ENCODE assay signal across 14 cellular contexts in genomic region chr2:130583582-130583981, GRCh38. TPM values are rescaled to one million over a fixed set of nuclear protein-coding genes. Genes with fewer than 3 reads are reported as not detected.
DNase-seq lines count a peak whose midpoint lies in the region; ATAC-seq, FAIRE-seq and TF ChIP-seq lines count a peak whose summit lies in the region.
"Not testable (repeated sequence)": the region's sequence is repeated elsewhere in the genome, so short reads cannot be mapped to it uniquely, and the experiment has no call there.
"Had no signal": no experiment of that assay in that cellular context is flagged by ENCODE, and none has a peak within 500 bp of the region (broad histone marks: within the 10 kb centered on the region; RNA-seq: fewer than 3 reads in every experiment).

No MANE protein-coding gene starts in this region.

- H3K9me3 ChIP-seq in PC-3 (ENCODE audit: low read length); right atrium auricular region; HepG2 (ENCODE audit: low read length); mucosa of descending colon; pancreas; stomach; transverse colon: not testable (repeated sequence)

- not testable (repeated sequence) for H3K4me3 ChIP-seq in PC-3 (ENCODE audit: low read length); right atrium auricular region; HepG2 (replicated peaks in 1 of 3; ENCODE audit: insufficient read depth in 1 of 3, low read depth in 2 of 3, low read length in 3 of 3); mucosa of descending colon; pancreas; stomach; transverse colon

- TF ChIP-seq EP300 in HepG2 (IDR thresholded peaks at IDR 0.05; ENCODE audit: low read depth in 2 of 2, low read length in 2 of 2); HepG2 (CRISPR knock-in tag; IDR thresholded peaks at IDR 0.05; ENCODE audit: borderline replicate concordance); stomach (IDR thresholded peaks at IDR 0.05); transverse colon (IDR thresholded peaks at IDR 0.05; ENCODE audit: low read depth): not testable (repeated sequence)

- not testable (repeated sequence) for TF ChIP-seq POLR2A in HepG2 (IDR thresholded peaks at IDR 0.05; ENCODE audit: insufficient read depth in 1 of 2, low read depth in 2 of 2, low read length in 2 of 2); stomach (IDR thresholded peaks at IDR 0.05); transverse colon (IDR thresholded peaks at IDR 0.05)

- intact Hi-C loops in PC-3 (cut with micrococcal nuclease); HepG2 (cut with micrococcal nuclease; ENCODE audit: unreplicated experiment); mucosa of descending colon (cut with DNase I, micrococcal nuclease); pancreas (cut with DNase I); stomach (cut with DNase I; ENCODE audit: low total_unique reads); transverse colon (cut with DNase I; ENCODE audit: low total_unique reads): not testable (repeated sequence)

- not testable (repeated sequence) for H3K4me2 ChIP-seq in PC-3 (ENCODE audit: low read length); HepG2 (ENCODE audit: low read depth, low read length)

- not testable (repeated sequence) for DNase-seq in PC-3; HepG2 (ENCODE audit: low spot score)
- DNase-seq in right atrium auricular region (ENCODE audit: low spot score) (peak; percentile 26), mucosa of descending colon (peak in 1 of 3 donors; percentile 51), pancreas (peak in 1 of 6 donors; percentile 13), stomach (peak; percentile 30), transverse colon (peak; percentile 13)

- H3K79me2 ChIP-seq in PC-3 (ENCODE audit: low read length); HepG2 (ENCODE audit: insufficient read depth, low read length): not testable (repeated sequence)

- peak; percentile 37 for ATAC-seq in PC-3
- peak; percentile 80 for ATAC-seq in HepG2
- ATAC-seq in mucosa of descending colon = peak; percentile 79
- ATAC-seq in pancreas = peak in 3 of 4 donors; percentile 59 to 87 (median 80)

- H4K20me1 ChIP-seq in PC-3 (ENCODE audit: low read length); HepG2 (ENCODE audit: insufficient read depth, low read length): not testable (repeated sequence)

- BruUV-seq in PC-3 (replicated peaks; lab: Mats Ljungman, UMichigan); HepG2 (replicated peaks; lab: Mats Ljungman, UMichigan): not testable (repeated sequence)

- not testable (repeated sequence) for H3K4me1 ChIP-seq in PC-3 (ENCODE audit: insufficient read depth, low read length); right atrium auricular region; HepG2 (ENCODE audit: insufficient read depth, low read length); mucosa of descending colon (ENCODE audit: low read depth); pancreas; stomach; transverse colon

- H2AFZ ChIP-seq in PC-3 (ENCODE audit: low read length); HepG2 (ENCODE audit: low read length): not testable (repeated sequence)

- TF ChIP-seq CTCF in PC-3 (conservative IDR thresholded peaks at IDR 0.05; ENCODE audit: low read depth, low read length); right atrium auricular region (IDR thresholded peaks at IDR 0.05); HepG2 (CRISPR knock-in tag; IDR thresholded peaks at IDR 0.05); mucosa of descending colon (IDR thresholded peaks at IDR 0.05); pancreas (IDR thresholded peaks at IDR 0.05); stomach (IDR thresholded peaks at IDR 0.05); transverse colon (IDR thresholded peaks at IDR 0.05): not testable (repeated sequence)

- H3K27me3 ChIP-seq in PC-3 (ENCODE audit: low read length); right atrium auricular region; HepG2 (ENCODE audit: control insufficient read depth in 1 of 2, insufficient read depth in 2 of 2, low read length in 2 of 2); pancreas; stomach; transverse colon: not testable (repeated sequence)

- WGBS in HepG2 (ENCODE audit: low lambda C conversion rate) = 0% methylated on average over 5 of the region's 7 CpGs
- 16 to 37% methylated on average over 3 to 4 of the region's 7 CpGs for WGBS in pancreas, 2 donors
- WGBS in stomach, 5 donors = 22 to 59% (median 38%) methylated on average over 4 to 5 of the region's 7 CpGs
- 30 to 46% methylated on average over 2 to 5 of the region's 7 CpGs for WGBS in transverse colon (ENCODE audit: low coverage in 1 of 2), 2 donors

- H3K9me2 ChIP-seq in PC-3 (replicated peaks; ENCODE audit: low read length) = not testable (repeated sequence)

- H3K27ac ChIP-seq in PC-3 (ENCODE audit: low read length); right atrium auricular region; HepG2 (ENCODE audit: extremely low read length, insufficient read depth, low read length); pancreas; stomach; transverse colon: not testable (repeated sequence)

- not testable (repeated sequence) for H3K9ac ChIP-seq in PC-3 (ENCODE audit: low read length); HepG2 (ENCODE audit: insufficient read depth, low read depth, low read length)

- in situ Hi-C loops in HepG2 (cut with HindIII; ENCODE audit: extremely low pct_ligation_motif_present, low pct_unique_long_range_greater_than_20kb); transverse colon (cut with MboI; ENCODE audit: low pct_ligation_motif_present in 1 of 4, low pct_unique_long_range_greater_than_20kb in 1 of 4, low sequenced_read_pairs in 3 of 4): not testable (repeated sequence)

- FAIRE-seq in HepG2 (lab: Jason Lieb, UNC); pancreas (lab: Jason Lieb, UNC): not testable (repeated sequence)

- CTCF ChIA-PET in PC-3 (lab: Charles Lee); HepG2 (lab: Yijun Ruan, JAX; ENCODE audit: low intra/inter-chr PET ratio, low total read pairs): not testable (repeated sequence)

- POLR2A ChIA-PET in PC-3 (lab: Charles Lee; ENCODE audit: unreplicated experiment); HepG2 (lab: Yijun Ruan, JAX): not testable (repeated sequence)

- TF ChIP-seq RAD21 in HepG2 (CRISPR knock-in tag; IDR thresholded peaks at IDR 0.05) = not testable (repeated sequence)

- not testable (repeated sequence) for H3F3A ChIP-seq in PC-3 (ENCODE audit: low read length, unreplicated experiment)

- not testable (repeated sequence) for H3K36me3 ChIP-seq in PC-3 (ENCODE audit: low read depth, low read length); right atrium auricular region; HepG2 (replicated peaks in 1 of 2; ENCODE audit: control insufficient read depth in 1 of 2, insufficient read depth in 2 of 2, low read length in 2 of 2); mucosa of descending colon (ENCODE audit: low read depth); pancreas; stomach; transverse colon

RNA-seq across cellular contexts. Expression of gene CFC1, which starts 15.8 kb away (rescaled TPM):
- total RNA-seq in PC-3 (2014; rRNA removed) (not detected in 2 replicates), right atrium auricular region (10 to 100 TPM in 1 of 2 donors, not detected in 1; 13.4 TPM), HepG2 (2016; rRNA removed; fragmentation: Illumina TruSeq; extraction: Trizol) (not detected in 2 replicates), mucosa of descending colon (under 1 TPM; 0.28 to 0.92 (median 0.69) TPM), pancreas (10 to 100 TPM in 3 of 6 donors, 1 to 10 TPM in 3; 3.0 to 64.6 (median 10.5) TPM), stomach (1 to 10 TPM in 2 of 5 donors, not detected in 3; 5.7 to 7.8 TPM), transverse colon (1 to 10 TPM in 1 of 4 donors, not detected in 3; 1.1 TPM)
- not detected in 2 replicates for total RNA-seq in HepG2 (2016; cell fraction: cytosol; rRNA removed; fragmentation: Illumina TruSeq; extraction: Trizol; ENCODE audit: low read depth)
- not detected in 2 replicates for total RNA-seq in HepG2 (2016; cell fraction: insoluble cytoplasmic fraction; rRNA removed; fragmentation: Illumina TruSeq; extraction: Trizol)
- not detected in 2 replicates for total RNA-seq in HepG2 (2016; cell fraction: membrane; rRNA removed; fragmentation: Illumina TruSeq; extraction: Trizol)
- total RNA-seq in HepG2 (2016; cell fraction: nucleus; rRNA removed; fragmentation: Illumina TruSeq; extraction: Trizol) = not detected in 2 replicates
- polyA plus RNA-seq in HepG2 (2011; rRNA removed) (not detected in 2 replicates), pancreas (100 to 1,000 TPM; 207 to 385 TPM), stomach (10 to 100 TPM in 2 of 3 donors, 1 to 10 TPM in 1; 8.6 to 11.9 (median 10.9) TPM)
- polyA plus RNA-seq in HepG2 (2011; cell fraction: cytosol; rRNA removed) = not detected in 2 replicates
- polyA plus RNA-seq in HepG2 (2011; cell fraction: nucleus; rRNA removed) = not detected in 2 replicates
- not detected in 2 replicates for polyA plus RNA-seq in HepG2 (2012)
- polyA plus RNA-seq in HepG2 (2016; cell fraction: cytosol; fragmentation: Illumina TruSeq; extraction: Trizol; ENCODE audit: low read depth) = not detected in 2 replicates
- not detected in 2 replicates for polyA plus RNA-seq in HepG2 (2016; cell fraction: insoluble cytoplasmic fraction; fragmentation: Illumina TruSeq; extraction: Trizol; ENCODE audit: low read depth)
- polyA plus RNA-seq in HepG2 (2016; cell fraction: membrane; fragmentation: Illumina TruSeq; extraction: Trizol; ENCODE audit: low read depth) = not detected in 2 replicates
- not detected in 2 replicates for polyA plus RNA-seq in HepG2 (2016; cell fraction: nucleus; fragmentation: Illumina TruSeq; extraction: Trizol; ENCODE audit: insufficient read depth, low read depth)
- polyA minus RNA-seq in HepG2 (2011; rRNA and poly(A)+ RNA removed; ENCODE audit: low replicate concordance) = not detected in 2 replicates
- not detected in 2 replicates for polyA minus RNA-seq in HepG2 (2011; cell fraction: cytosol; rRNA and poly(A)+ RNA removed)
- polyA minus RNA-seq in HepG2 (2011; cell fraction: nucleus; rRNA and poly(A)+ RNA removed) = not detected in 2 replicates
- total RNA-seq: A673; Calu3; CD4-positive, alpha-beta memory T cell; CD4-positive, CD25-positive, alpha-beta regulatory T cell; CD8-positive, alpha-beta memory T cell had no signal
- polyA plus RNA-seq: AG04450; CD14-positive monocyte; CD4-positive, alpha-beta memory T cell; CD4-positive, CD25-positive, alpha-beta regulatory T cell; CD8-positive, alpha-beta memory T cell had no signal

RNA-seq across cellular contexts. Expression of gene POTEJ, which starts 27.7 kb away (rescaled TPM):
- total RNA-seq in PC-3 (2014; rRNA removed) (not detected in 2 replicates), right atrium auricular region (1 to 10 TPM in 1 of 2 donors, not detected in 1; 2.6 TPM), HepG2 (2016; rRNA removed; fragmentation: Illumina TruSeq; extraction: Trizol) (0.04 TPM in 1 of 2 replicates, not detected in the other), mucosa of descending colon (under 1 TPM in 1 of 3 donors, not detected in 2; 0.10 TPM), pancreas (under 1 TPM in 2 of 6 donors, not detected in 4; 0.06 TPM), stomach (1 to 10 TPM in 1 of 5 donors, under 1 TPM in 2, not detected in 2; 0.87 to 4.9 (median 0.92) TPM), transverse colon (under 1 TPM in 1 of 4 donors, not detected in 3; 0.60 TPM)
- total RNA-seq in HepG2 (2016; cell fraction: cytosol; rRNA removed; fragmentation: Illumina TruSeq; extraction: Trizol; ENCODE audit: low read depth) = 0.09 and 0.10 TPM in 2 replicates
- total RNA-seq in HepG2 (2016; cell fraction: insoluble cytoplasmic fraction; rRNA removed; fragmentation: Illumina TruSeq; extraction: Trizol) = not detected in 2 replicates
- total RNA-seq in HepG2 (2016; cell fraction: membrane; rRNA removed; fragmentation: Illumina TruSeq; extraction: Trizol) = not detected in 2 replicates
- not detected in 2 replicates for total RNA-seq in HepG2 (2016; cell fraction: nucleus; rRNA removed; fragmentation: Illumina TruSeq; extraction: Trizol)
- polyA plus RNA-seq in HepG2 (2011; rRNA removed) (not detected in 2 replicates), pancreas (under 1 TPM; 0.07 to 0.19 TPM), stomach (not detected)
- polyA plus RNA-seq in HepG2 (2011; cell fraction: cytosol; rRNA removed) = not detected in 2 replicates
- polyA plus RNA-seq in HepG2 (2011; cell fraction: nucleus; rRNA removed) = not detected in 2 replicates
- polyA plus RNA-seq in HepG2 (2012) = not detected in 2 replicates
- not detected in 2 replicates for polyA plus RNA-seq in HepG2 (2016; cell fraction: cytosol; fragmentation: Illumina TruSeq; extraction: Trizol; ENCODE audit: low read depth)
- not detected in 2 replicates for polyA plus RNA-seq in HepG2 (2016; cell fraction: insoluble cytoplasmic fraction; fragmentation: Illumina TruSeq; extraction: Trizol; ENCODE audit: low read depth)
- not detected in 2 replicates for polyA plus RNA-seq in HepG2 (2016; cell fraction: membrane; fragmentation: Illumina TruSeq; extraction: Trizol; ENCODE audit: low read depth)
- polyA plus RNA-seq in HepG2 (2016; cell fraction: nucleus; fragmentation: Illumina TruSeq; extraction: Trizol; ENCODE audit: insufficient read depth, low read depth) = not detected in 2 replicates
- polyA minus RNA-seq in HepG2 (2011; rRNA and poly(A)+ RNA removed; ENCODE audit: low replicate concordance) = not detected in 2 replicates
- polyA minus RNA-seq in HepG2 (2011; cell fraction: cytosol; rRNA and poly(A)+ RNA removed) = not detected in 2 replicates
- polyA minus RNA-seq in HepG2 (2011; cell fraction: nucleus; rRNA and poly(A)+ RNA removed) = 0.25 TPM in 1 of 2 replicates, not detected in the other
- total RNA-seq: A673; Calu3; CD4-positive, alpha-beta memory T cell; CD4-positive, CD25-positive, alpha-beta regulatory T cell; CD8-positive, alpha-beta memory T cell had no signal
- polyA plus RNA-seq: AG04450; CD14-positive monocyte; CD4-positive, alpha-beta memory T cell; CD4-positive, CD25-positive, alpha-beta regulatory T cell; CD8-positive, alpha-beta memory T cell had no signal
